Comparison of ENCODE assay signal across 8 cellular contexts in genomic region chr17:75288784-75289121, GRCh38. TPM values are rescaled to one million over a fixed set of nuclear protein-coding genes. Genes with fewer than 3 reads are reported as not detected.
DNase-seq lines count a peak whose midpoint lies in the region; ATAC-seq, FAIRE-seq and TF ChIP-seq lines count a peak whose summit lies in the region.

No MANE protein-coding gene starts in this region.

- DNase-seq in DMS53 treated with DMSO at 0.1 percent for 48 hours (lab: John Stamatoyannopoulos, UW; ENCODE audit: unreplicated experiment) (peak; percentile 76), SHP77 treated with DMSO at 0.1 percent for 48 hours (lab: John Stamatoyannopoulos, UW) (peak; percentile 62), substantia nigra (lab: John Stamatoyannopoulos, UW) (peak in 5 of 49 donors; percentile 45 to 61 (median 60)), GM12892 (ENCODE audit: insufficient read length) (no peak)
- peak; percentile 32 for DNase-seq in Jurkat, Clone E6-1 (ENCODE audit: low read depth, low spot score)

- H3K4me3 ChIP-seq in Jurkat, Clone E6-1 (ENCODE audit: low read length), result peak overlapping the region; percentile 93
- H3K4me3 ChIP-seq in duodenal mucosa (ENCODE audit: low read depth in 1 of 2, low read length in 2 of 2) (peak overlapping the region; percentile 77 to 97), mesodermal cell (ENCODE audit: extremely low read depth, insufficient read depth, low read length, poor library complexity, severe bottlenecking) (peak overlapping the region; percentile 80)

- peak overlapping the region; percentile 55 to 67 for H3K9ac ChIP-seq in duodenal mucosa (ENCODE audit: low read depth in 1 of 2, low read length in 2 of 2)

- no peaks in the 10 kb centered on the region for H3K27me3 ChIP-seq in duodenal mucosa (ENCODE audit: control insufficient read depth in 1 of 2, insufficient read depth in 2 of 2, low read length in 2 of 2)

- peak; percentile 15 for ATAC-seq in GM21529 (IDR thresholded peaks at IDR 0.05; ENCODE audit: unreplicated experiment)

- no peak for FAIRE-seq in GM12892 (lab: Jason Lieb, UNC)

- H3K4me1 ChIP-seq in duodenal mucosa (ENCODE audit: control insufficient read depth in 1 of 2, insufficient read depth in 2 of 2, low read length in 2 of 2), result peaks cover 5 to 13% of the 10 kb centered on the region in 2 donors
- H3K4me1 ChIP-seq in mesodermal cell (ENCODE audit: control insufficient read depth, insufficient read depth, low read length, poor library complexity, severe bottlenecking), result no peaks in the 10 kb centered on the region

- H3K27ac ChIP-seq in duodenal mucosa (ENCODE audit: low read depth, low read length) (peak overlapping the region; percentile 84), mesodermal cell (ENCODE audit: low read depth, low read length, severe bottlenecking) (no peak overlapping the region), substantia nigra (ENCODE audit: low read depth, low read length, poor library complexity, severe bottlenecking) (peak overlapping the region; percentile 66)

- TF ChIP-seq POLR2A in GM12892 (IDR thresholded peaks at IDR 0.05; ENCODE audit: low read depth, low read length), result no peak

- 0% methylated on average over 11 to 13 of the region's 14 CpGs for WGBS in mesodermal cell (ENCODE audit: insufficient coverage in 2 of 2), 2 experiments

- H3K9me3 ChIP-seq in duodenal mucosa (ENCODE audit: control insufficient read depth in 1 of 2, low read length in 2 of 2) (no peaks in the 10 kb centered on the region), mesodermal cell (ENCODE audit: control insufficient read depth, low read length) (no peaks in the 10 kb centered on the region)

- H3K36me3 ChIP-seq in duodenal mucosa (ENCODE audit: control insufficient read depth in 1 of 2, insufficient read depth in 2 of 2, low read length in 2 of 2) (peaks cover 0 to 14% of the 10 kb centered on the region in 2 donors), mesodermal cell (ENCODE audit: control insufficient read depth, insufficient read depth, low read length) (peaks cover 9% of the 10 kb centered on the region)

RNA-seq across cellular contexts. Expression of gene SLC25A19, which starts 0.5 kb away (rescaled TPM):
- 68.9 TPM for polyA plus RNA-seq in Jurkat, Clone E6-1 (2012; ENCODE audit: insufficient read depth, insufficient read length)
- polyA plus RNA-seq in mesodermal cell (2013, experiment 1 of 2), result 4.2 TPM
- polyA plus RNA-seq in mesodermal cell (2013, experiment 2 of 2), result 6.1 TPM
- polyA plus RNA-seq in GM12892 (2012; ENCODE audit: missing spikeins), result 56.3 TPM

RNA-seq across cellular contexts. Expression of gene MIF4GD, which starts 17.7 kb away (rescaled TPM):
- polyA plus RNA-seq in Jurkat, Clone E6-1 (2012; ENCODE audit: insufficient read depth, insufficient read length), result 75.8 TPM
- 14.3 TPM for polyA plus RNA-seq in mesodermal cell (2013, experiment 1 of 2)
- polyA plus RNA-seq in mesodermal cell (2013, experiment 2 of 2), result 14.6 TPM
- 33.3 TPM for polyA plus RNA-seq in GM12892 (2012; ENCODE audit: missing spikeins)

RNA-seq across cellular contexts. Expression of gene MRPS7, which starts 27.1 kb away (rescaled TPM):
- 157 TPM for polyA plus RNA-seq in Jurkat, Clone E6-1 (2012; ENCODE audit: insufficient read depth, insufficient read length)
- polyA plus RNA-seq in mesodermal cell (2013, experiment 1 of 2), result 89.9 TPM
- 91.4 TPM for polyA plus RNA-seq in mesodermal cell (2013, experiment 2 of 2)
- 77.8 TPM for polyA plus RNA-seq in GM12892 (2012; ENCODE audit: missing spikeins)

RNA-seq across cellular contexts. Expression of gene GGA3, which starts 27.3 kb away (rescaled TPM):
- 50.1 TPM for polyA plus RNA-seq in Jurkat, Clone E6-1 (2012; ENCODE audit: insufficient read depth, insufficient read length)
- 26.9 TPM for polyA plus RNA-seq in mesodermal cell (2013, experiment 1 of 2)
- 22.3 TPM for polyA plus RNA-seq in mesodermal cell (2013, experiment 2 of 2)
- polyA plus RNA-seq in GM12892 (2012; ENCODE audit: missing spikeins), result 48.1 TPM
